ENCODE assay signal across 15 cellular contexts in the genomic region with DNA sequence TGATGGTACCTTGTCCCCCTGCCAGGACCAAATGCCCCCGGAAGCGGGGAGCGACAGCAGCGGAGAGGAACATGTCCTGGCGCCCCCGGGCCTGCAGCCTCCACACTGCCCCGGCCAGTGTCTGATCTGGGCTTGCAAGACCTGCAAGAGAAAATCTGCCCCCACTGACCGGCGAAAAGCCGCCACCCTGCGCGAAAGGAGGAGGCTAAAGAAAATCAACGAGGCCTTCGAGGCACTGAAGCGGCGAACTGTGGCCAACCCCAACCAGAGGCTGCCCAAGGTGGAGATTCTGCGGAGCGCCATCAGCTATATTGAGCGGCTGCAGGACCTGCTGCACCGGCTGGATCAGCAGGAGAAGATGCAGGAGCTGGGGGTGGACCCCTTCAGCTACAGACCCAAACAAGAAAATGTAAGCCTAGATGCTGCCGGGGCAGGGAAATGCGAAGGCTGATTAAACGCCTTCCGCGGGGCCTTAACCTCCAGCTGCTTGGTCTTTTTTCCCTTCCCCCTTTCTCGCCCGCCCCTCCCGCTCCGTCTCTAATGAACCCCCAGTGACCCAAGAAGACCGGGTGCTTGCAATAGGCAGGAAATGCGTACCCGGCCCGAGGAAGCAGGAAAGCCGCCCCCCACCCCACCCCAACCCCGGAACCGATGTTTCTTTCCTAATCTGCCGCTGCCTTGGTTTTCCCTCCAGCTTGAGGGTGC. TPM values are rescaled to one million over a fixed set of nuclear protein-coding genes. Genes with fewer than 3 reads are reported as not detected.
DNase-seq lines count a peak whose midpoint lies in the region; ATAC-seq and TF ChIP-seq lines count a peak whose summit lies in the region.
"Had no signal": no experiment of that assay in that cellular context is flagged by ENCODE, and none has a peak within 500 bp of the region (broad histone marks: within the 10 kb centered on the region; RNA-seq: fewer than 3 reads in every experiment).

No MANE protein-coding gene starts in this region.

- peaks cover 38% of the 10 kb centered on the region for H3K4me1 Mint-ChIP-seq in nephron
- H3K4me1 Mint-ChIP-seq in type B pancreatic cell (ENCODE audit: unreplicated experiment), result peaks cover 21% of the 10 kb centered on the region
- H3K4me1 Mint-ChIP-seq in CD4-positive, alpha-beta memory T cell, result peaks cover 0 to 2% (median 0%) of the 10 kb centered on the region in 4 donors
- H3K4me1 Mint-ChIP-seq: natural killer cell had no signal

- DNase-seq in heart right ventricle, result no peak
- DNase-seq in left cardiac atrium, result no peak
- DNase-seq in esophagus muscularis mucosa (ENCODE audit: extremely low spot score), result no peak
- no peak for DNase-seq in type B pancreatic cell (ENCODE audit: extremely low spot score, unreplicated experiment)
- no peak for DNase-seq in CD4-positive, alpha-beta memory T cell
- no peak for DNase-seq in NCI-H2081 (lab: John Stamatoyannopoulos, UW)
- no peak for DNase-seq in central memory CD4-positive, alpha-beta T cell
- DNase-seq: caudate nucleus, islet precursor cell, natural killer cell, NCI-H2029, SIG-M5, tibial artery had no signal

- no peaks in the 10 kb centered on the region for H3K9me3 ChIP-seq in heart right ventricle
- H3K9me3 ChIP-seq in esophagus muscularis mucosa, result no peaks in the 10 kb centered on the region
- no peaks in the 10 kb centered on the region for H3K9me3 ChIP-seq in CD4-positive, alpha-beta memory T cell (ENCODE audit: control insufficient read depth in 1 of 2, low read length in 2 of 2)
- H3K9me3 ChIP-seq: tibial artery had no signal

- H3K27ac Mint-ChIP-seq in nephron, result peak overlapping the region; percentile 82 to 86 (median 83)
- no peak overlapping the region for H3K27ac Mint-ChIP-seq in type B pancreatic cell
- no peak overlapping the region for H3K27ac Mint-ChIP-seq in CD4-positive, alpha-beta memory T cell
- H3K27ac Mint-ChIP-seq: natural killer cell had no signal

- ATAC-seq in heart right ventricle (no peak), left cardiac atrium (no peak)
- ATAC-seq: esophagus mucosa, natural killer cell had no signal

- 30 to 33% methylated on average over 37 of the region's 37 CpGs for WGBS in heart right ventricle, 2 donors
- WGBS in esophagus muscularis mucosa, result 50% methylated on average over 27 of the region's 37 CpGs

- TF ChIP-seq EP300 in esophagus muscularis mucosa (IDR thresholded peaks at IDR 0.05), result no peak

- peak overlapping the region; percentile 85 to 98 (median 89) for H3K4me3 Mint-ChIP-seq in nephron
- H3K4me3 Mint-ChIP-seq in type B pancreatic cell, result peak overlapping the region; percentile 88
- H3K4me3 Mint-ChIP-seq in CD4-positive, alpha-beta memory T cell, result no peak overlapping the region
- H3K4me3 Mint-ChIP-seq: natural killer cell had no signal

- CTCF ChIA-PET in CD4-positive, alpha-beta memory T cell (lab: Charles Lee; ENCODE audit: partially characterized antibody), result no interaction called here

- POLR2A ChIA-PET in CD4-positive, alpha-beta memory T cell (lab: Charles Lee; ENCODE audit: partially characterized antibody), result no interaction called here

- H3K27me3 ChIP-seq in heart right ventricle (peaks cover 0 to 38% (median 21%) of the 10 kb centered on the region in 7 donors), esophagus muscularis mucosa (peaks cover 0 to 15% (median 0%) of the 10 kb centered on the region in 4 donors)
- no peaks in the 10 kb centered on the region for H3K27me3 ChIP-seq in CD4-positive, alpha-beta memory T cell (ENCODE audit: insufficient read depth, low read length)

- H3K4me1 ChIP-seq in heart right ventricle (peaks cover 0 to 11% (median 0%) of the 10 kb centered on the region in 9 donors), esophagus muscularis mucosa (peaks cover 0 to 17% (median 15%) of the 10 kb centered on the region in 4 donors)
- no peaks in the 10 kb centered on the region for H3K4me1 ChIP-seq in CD4-positive, alpha-beta memory T cell (ENCODE audit: insufficient read depth, low read length)
- H3K4me1 ChIP-seq: tibial artery had no signal

- H3K36me3 Mint-ChIP-seq in nephron (ENCODE audit: low read depth) (no peaks in the 10 kb centered on the region), type B pancreatic cell (peaks cover 4% of the 10 kb centered on the region)
- no peaks in the 10 kb centered on the region for H3K36me3 Mint-ChIP-seq in CD4-positive, alpha-beta memory T cell

- H3K4me3 ChIP-seq in heart right ventricle (peak overlapping the region in 7 of 10 donors; percentile 9 to 27 (median 15)), esophagus muscularis mucosa (peak overlapping the region in 3 of 4 donors; percentile 7 to 21 (median 17))
- H3K4me3 ChIP-seq in CD4-positive, alpha-beta memory T cell (ENCODE audit: low read length in 2 of 2), result no peak overlapping the region
- H3K4me3 ChIP-seq: tibial artery had no signal

- H3K36me3 ChIP-seq in heart right ventricle (no peaks in the 10 kb centered on the region), esophagus muscularis mucosa (no peaks in the 10 kb centered on the region)
- H3K36me3 ChIP-seq in CD4-positive, alpha-beta memory T cell (ENCODE audit: insufficient read depth, low read length), result no peaks in the 10 kb centered on the region
- H3K36me3 ChIP-seq: tibial artery had no signal

- H3K9me3 Mint-ChIP-seq in nephron (no peaks in the 10 kb centered on the region), type B pancreatic cell (no peaks in the 10 kb centered on the region)
- peaks cover 0 to 24% (median 5%) of the 10 kb centered on the region in 8 donors for H3K9me3 Mint-ChIP-seq in CD4-positive, alpha-beta memory T cell

- no peak for TF ChIP-seq POLR2A in esophagus muscularis mucosa (IDR thresholded peaks at IDR 0.05; ENCODE audit: low read depth)

- H3K27ac ChIP-seq in heart right ventricle (no peak overlapping the region), esophagus muscularis mucosa (replicated peaks in 1 of 4) (no peak overlapping the region)
- no peak overlapping the region for H3K27ac ChIP-seq in CD4-positive, alpha-beta memory T cell (ENCODE audit: low read depth, low read length)
- H3K27ac ChIP-seq: tibial artery had no signal

- peaks cover 60% of the 10 kb centered on the region for H3K27me3 Mint-ChIP-seq in nephron (ENCODE audit: low read depth)
- H3K27me3 Mint-ChIP-seq in type B pancreatic cell, result peaks cover 70% of the 10 kb centered on the region
- H3K27me3 Mint-ChIP-seq in CD4-positive, alpha-beta memory T cell, result peaks cover 3 to 7% of the 10 kb centered on the region in 2 donors

- TF ChIP-seq CTCF in heart right ventricle (IDR thresholded peaks at IDR 0.05) (no peak), esophagus muscularis mucosa (IDR thresholded peaks at IDR 0.05) (no peak), nephron (IDR thresholded peaks at IDR 0.05; ENCODE audit: unreplicated experiment in 3 of 3) (no peak), type B pancreatic cell (conservative IDR thresholded peaks at IDR 0.05) (no peak)

- intact Hi-C loops in heart right ventricle (cut with DNase I) (no loop called here), left cardiac atrium (cut with DNase I) (no loop called here), esophagus muscularis mucosa (cut with DNase I) (no loop called here)
- intact Hi-C loops in CD4-positive, alpha-beta memory T cell (cut with micrococcal nuclease), result no loop called here

RNA-seq across cellular contexts. Expression of gene MYF6, which starts 0.5 kb away (rescaled TPM):
- total RNA-seq in heart right ventricle (under 1 TPM in 2 of 10 donors, not detected in 8; 0.23 to 0.45 TPM), left cardiac atrium (not detected), esophagus muscularis mucosa (under 1 TPM in 1 of 4 donors, not detected in 3; 0.29 TPM), type B pancreatic cell (ENCODE audit: low replicate concordance) (1.4 TPM in 1 of 2 replicates, not detected in the other)
- polyA plus RNA-seq in heart right ventricle, result under 1 TPM in 1 of 2 donors, not detected in 1; 0.04 TPM
- not detected for total RNA-seq in CD4-positive, alpha-beta memory T cell
- not detected for polyA plus RNA-seq in CD4-positive, alpha-beta memory T cell
- total RNA-seq: esophagus mucosa, natural killer cell had no signal

RNA-seq across cellular contexts. Expression of gene MYF5, which starts 8.7 kb away (rescaled TPM):
- total RNA-seq in heart right ventricle (not detected), left cardiac atrium (not detected), esophagus muscularis mucosa (not detected), type B pancreatic cell (ENCODE audit: low replicate concordance) (not detected in 2 replicates)
- polyA plus RNA-seq in heart right ventricle, result not detected
- not detected for total RNA-seq in CD4-positive, alpha-beta memory T cell
- not detected for polyA plus RNA-seq in CD4-positive, alpha-beta memory T cell
- total RNA-seq: esophagus mucosa, natural killer cell had no signal

Comparison
In these comparisons a context has a peak if more than half of its experiments do, and no peak if none do; other contexts are left out.
1. H3K4me3 ChIP-seq: peak in heart right ventricle (7 of 10) and esophagus muscularis mucosa (3 of 4); none in CD4-positive, alpha-beta memory T cell (0 of 2).
2. H3K27ac Mint-ChIP-seq: peak in nephron (3 of 3); none in type B pancreatic cell (single experiment) and CD4-positive, alpha-beta memory T cell (0 of 7).
3. H3K4me3 Mint-ChIP-seq: peak in nephron (3 of 3) and type B pancreatic cell (single experiment); none in CD4-positive, alpha-beta memory T cell (0 of 8).